ENCODE assay signal across 1 cellular context in the genomic region with DNA sequence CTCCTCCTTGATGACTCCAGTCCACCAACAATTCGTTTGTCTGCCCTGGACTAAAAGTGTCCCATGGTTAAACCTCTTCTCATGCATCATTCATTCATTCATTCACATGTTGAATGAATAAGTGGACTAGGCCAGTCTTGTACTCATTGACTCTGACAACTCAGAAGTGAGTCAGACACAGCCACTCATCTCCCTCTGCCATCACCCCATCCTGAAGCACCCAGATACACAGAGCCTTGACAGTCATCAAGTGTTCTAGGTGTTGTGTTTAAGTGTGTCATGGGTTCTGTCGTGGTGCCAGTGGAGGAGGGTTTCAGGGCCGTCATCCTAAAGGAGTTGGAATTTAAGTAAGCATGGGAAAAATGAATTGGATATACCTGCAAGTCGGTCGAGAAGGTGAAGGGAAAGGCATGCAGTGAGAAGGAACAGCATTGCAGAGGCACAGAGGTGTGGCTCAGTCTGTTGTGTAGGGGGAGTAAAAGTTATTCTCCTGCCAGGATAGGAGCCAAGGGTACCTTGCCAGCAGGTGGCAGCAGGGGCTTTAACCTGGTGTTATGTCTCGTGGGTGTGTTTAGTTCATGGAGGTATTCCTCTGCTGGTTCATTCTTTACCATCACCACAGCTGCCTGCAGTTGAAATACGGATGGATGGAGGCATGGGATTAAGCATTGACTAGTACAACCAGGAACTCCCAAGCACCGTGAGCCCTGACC.
TF ChIP-seq lines count a peak whose summit lies in the region.

No MANE protein-coding gene starts in this region.

TF ChIP-seq in WTC11, 78 proteins besides CTCF, POLR2A, EP300 and RAD21 (continued from another document):
- no peak for TF ChIP-seq ZNF317 (CRISPR knock-in tag; IDR thresholded peaks at IDR 0.05; ENCODE audit: borderline replicate concordance, low read depth)
- no peak for TF ChIP-seq SOX15 (CRISPR knock-in tag; IDR thresholded peaks at IDR 0.05)
- no peak for TF ChIP-seq TCF7 (CRISPR knock-in tag; IDR thresholded peaks at IDR 0.05; ENCODE audit: low read depth)
TF ChIP-seq in WTC11: peak in this region for 0.
